20 cellular contexts compared by ENCODE assay signal in the genomic region with DNA sequence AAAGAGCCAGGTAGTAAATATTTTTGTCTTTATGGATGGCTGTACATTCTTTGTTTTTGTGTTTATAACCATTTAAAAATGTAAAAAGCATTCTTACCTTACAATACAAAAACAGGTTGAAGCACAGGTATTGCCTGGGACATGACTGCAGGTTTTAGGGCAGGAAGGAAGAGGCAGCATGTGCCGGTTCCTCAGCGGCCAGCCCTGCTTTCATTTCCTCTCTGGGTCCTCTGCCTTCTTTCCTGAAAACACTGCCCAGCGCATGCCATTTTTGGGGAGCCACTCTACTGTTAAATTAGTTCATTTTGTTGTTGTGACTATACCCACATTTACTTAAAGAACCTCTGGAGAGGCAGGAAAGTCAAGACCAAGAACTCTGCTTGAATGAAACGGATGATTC. TPM values are rescaled to one million over a fixed set of nuclear protein-coding genes. Genes with fewer than 3 reads are reported as not detected.
DNase-seq lines count a peak whose midpoint lies in the region; ATAC-seq and TF ChIP-seq lines count a peak whose summit lies in the region.
"Had no signal": no experiment of that assay in that cellular context is flagged by ENCODE, and none has a peak within 500 bp of the region (broad histone marks: within the 10 kb centered on the region; RNA-seq: fewer than 3 reads in every experiment).

No MANE protein-coding gene starts in this region.

- H3K4me1 Mint-ChIP-seq in effector memory CD8-positive, alpha-beta T cell (ENCODE audit: low read depth in 2 of 2), result peaks cover 23 to 29% of the 10 kb centered on the region in 2 donors
- H3K4me1 Mint-ChIP-seq in stimulated activated memory B cell treated with anti-CD40 and anti-IgM and Interleukin-4, amounts not matched to agents 10 μg/mL and 1 μg/mL and 100 μg/mL, for 72 hours, result peaks cover 29% of the 10 kb centered on the region

- H3K9me2 ChIP-seq in Loucy (replicated peaks; ENCODE audit: low read depth, low read length), result no peaks in the 10 kb centered on the region

- H3K27ac Mint-ChIP-seq in effector memory CD8-positive, alpha-beta T cell, result peak overlapping the region; percentile 79 to 85
- H3K27ac Mint-ChIP-seq in stimulated activated memory B cell treated with anti-CD40 and anti-IgM and Interleukin-4, amounts not matched to agents 10 μg/mL and 1 μg/mL and 100 μg/mL, for 72 hours, result peak overlapping the region; percentile 45

- no peaks in the 10 kb centered on the region for H3K27me3 ChIP-seq in Loucy (ENCODE audit: insufficient read depth, low read length, poor library complexity, severe bottlenecking)
- H3K27me3 ChIP-seq: breast epithelium, gastroesophageal sphincter, sigmoid colon, SJCRH30 had no signal

- no peaks in the 10 kb centered on the region for H4K20me1 ChIP-seq in Loucy (ENCODE audit: insufficient read depth, low read length, poor library complexity, severe bottlenecking)

- DNase-seq in Right ventricle myocardium inferior (ENCODE audit: missing footprints), result peak; percentile 74
- no peak for DNase-seq in left cardiac atrium
- DNase-seq in effector memory CD8-positive, alpha-beta T cell, result no peak
- DNase-seq in AG08395 (ENCODE audit: low spot score), result no peak
- no peak for DNase-seq in stimulated activated CD8-positive, alpha-beta memory T cell treated with anti-CD3 and anti-CD28 coated beads, Interleukin-4, amount 100 ng/mL, for 48 hours
- DNase-seq in GM03348 (ENCODE audit: low spot score), result no peak
- DNase-seq: activated CD4-positive, alpha-beta T cell treated with anti-CD3 and anti-CD28 coated beads for 4 hours; left ventricle myocardium superior; NCI-H1417 treated with DMSO at 0.1 percent for 48 hours; PC-3; sigmoid colon; SJCRH30 had no signal

- no peak overlapping the region for H2AFZ ChIP-seq in Loucy (ENCODE audit: low read length)

- H3K79me2 ChIP-seq in Loucy (ENCODE audit: insufficient read depth, low read length), result no peaks in the 10 kb centered on the region

- ATAC-seq in Right ventricle myocardium inferior (no peak), left cardiac atrium (no peak)
- peak; percentile 36 for ATAC-seq in effector memory CD8-positive, alpha-beta T cell (replicated peaks)
- ATAC-seq in stimulated activated memory B cell treated with anti-CD40 and anti-IgM and Interleukin-4, amounts not matched to agents 10 μg/mL and 1 μg/mL and 100 μg/mL, for 72 hours, result no peak
- ATAC-seq: esophagus mucosa, gastroesophageal sphincter, left ventricle myocardium superior, PC-3 had no signal

- H3K4me3 ChIP-seq in Loucy (ENCODE audit: low read length, poor library complexity, severe bottlenecking), result no peak overlapping the region
- H3K4me3 ChIP-seq: breast epithelium, gastroesophageal sphincter, sigmoid colon, SJCRH30 had no signal

- H3K9me3 ChIP-seq in Loucy (ENCODE audit: insufficient read depth, low read depth, low read length), result no peaks in the 10 kb centered on the region
- H3K9me3 ChIP-seq: breast epithelium, gastroesophageal sphincter, sigmoid colon, SJCRH30 had no signal

- no peaks in the 10 kb centered on the region for H3F3A ChIP-seq in Loucy (ENCODE audit: low read depth)

- peak overlapping the region; percentile 15 for H3K4me2 ChIP-seq in Loucy (ENCODE audit: low read depth, low read length, poor library complexity, severe bottlenecking)

- no peaks in the 10 kb centered on the region for H3K9me3 Mint-ChIP-seq in effector memory CD8-positive, alpha-beta T cell
- H3K9me3 Mint-ChIP-seq in stimulated activated memory B cell treated with anti-CD40 and anti-IgM and Interleukin-4, amounts not matched to agents 10 μg/mL and 1 μg/mL and 100 μg/mL, for 72 hours, result no peaks in the 10 kb centered on the region

- H3K36me3 Mint-ChIP-seq in effector memory CD8-positive, alpha-beta T cell (ENCODE audit: insufficient read depth), result peaks cover 89% of the 10 kb centered on the region
- peaks cover 63% of the 10 kb centered on the region for H3K36me3 Mint-ChIP-seq in stimulated activated memory B cell treated with anti-CD40 and anti-IgM and Interleukin-4, amounts not matched to agents 10 μg/mL and 1 μg/mL and 100 μg/mL, for 72 hours

- TF ChIP-seq CTCF in Loucy (conservative IDR thresholded peaks at IDR 0.05; ENCODE audit: low read length), result no peak

- H3K36me3 ChIP-seq in Loucy (ENCODE audit: insufficient read depth, low read length), result peaks cover 96% of the 10 kb centered on the region

- intact Hi-C loops in Right ventricle myocardium inferior (cut with DNase I) (no loop called here), left cardiac atrium (cut with DNase I) (no loop called here)

- H3K27me3 Mint-ChIP-seq in effector memory CD8-positive, alpha-beta T cell, result no peaks in the 10 kb centered on the region
- no peaks in the 10 kb centered on the region for H3K27me3 Mint-ChIP-seq in stimulated activated memory B cell treated with anti-CD40 and anti-IgM and Interleukin-4, amounts not matched to agents 10 μg/mL and 1 μg/mL and 100 μg/mL, for 72 hours

- peak overlapping the region in 1 of 2 donors; percentile 3 for H3K4me3 Mint-ChIP-seq in effector memory CD8-positive, alpha-beta T cell
- no peak overlapping the region for H3K4me3 Mint-ChIP-seq in stimulated activated memory B cell treated with anti-CD40 and anti-IgM and Interleukin-4, amounts not matched to agents 10 μg/mL and 1 μg/mL and 100 μg/mL, for 72 hours

- no peak overlapping the region for H3K9ac ChIP-seq in Loucy (ENCODE audit: low read depth, low read length, poor library complexity, severe bottlenecking)

- peaks cover 14% of the 10 kb centered on the region for H3K4me1 ChIP-seq in Loucy (ENCODE audit: insufficient read depth, low read length, poor library complexity, severe bottlenecking)
- H3K4me1 ChIP-seq: breast epithelium, gastroesophageal sphincter, sigmoid colon, SJCRH30 had no signal

RNA-seq across cellular contexts. Expression of a gene that starts 52.5 kb away (rescaled TPM):
- total RNA-seq in Right ventricle myocardium inferior (26.3 TPM), left cardiac atrium (10 to 100 TPM; 26.9 to 32.1 TPM)

RNA-seq across cellular contexts. Expression of a gene that starts 54.6 kb away (rescaled TPM):
- total RNA-seq in Right ventricle myocardium inferior (not detected), left cardiac atrium (under 1 TPM in 1 of 2 donors, not detected in 1; 0.18 TPM)
- total RNA-seq: dermis microvascular lymphatic vessel endothelial cell, left ventricle myocardium superior, osteocyte, PC-3, SJCRH30, ureter had no signal
